In genomic region chr12:123929869-123930583, GRCh38 we compare ENCODE assay signal across 24 cellular contexts.
"Had no signal": no experiment of that assay in that cellular context is flagged by ENCODE, and none has a peak within 500 bp of the region (broad histone marks: within the 10 kb centered on the region; RNA-seq: fewer than 3 reads in every experiment).

No MANE protein-coding gene starts in this region.

- H3K79me2 ChIP-seq: parathyroid adenoma had no signal

- H3K4me1 ChIP-seq: ascending aorta, colonic mucosa, esophagus squamous epithelium, lower lobe of right lung, parathyroid adenoma had no signal

- H3K9me3 ChIP-seq: ascending aorta, colonic mucosa, esophagus squamous epithelium, heart right ventricle, left lung, lower lobe of right lung, spleen, thoracic aorta, upper lobe of left lung had no signal

- H3K27ac ChIP-seq: ascending aorta, cardiac muscle cell, colonic mucosa, epithelial cell of prostate, esophagus squamous epithelium, heart right ventricle, left lung, lower lobe of right lung, parathyroid adenoma, spleen, thoracic aorta, upper lobe of left lung, VCaP had no signal

- H3K36me3 ChIP-seq: ascending aorta, cardiac muscle cell, colonic mucosa, esophagus squamous epithelium, lower lobe of right lung, thoracic aorta had no signal

- H3K27me3 ChIP-seq: ascending aorta, cardiac muscle cell, colonic mucosa, left lung, upper lobe of left lung had no signal

- DNase-seq: activated CD4-positive, alpha-beta T cell treated with anti-CD3 and anti-CD28 coated beads for 4 hours; activated CD4-positive, alpha-beta T cell treated with anti-CD3 and anti-CD28 coated beads, Interleukin-2, amount 50 U/mL, for 4 hours; activated effector memory CD4-positive, alpha-beta T cell treated with Interleukin-2 at 50 U/mL for 16 hours; activated naive CD4-positive, alpha-beta T cell treated with Interleukin-2 at 50 U/mL for 16 hours; cerebellar nuclear complex; colonic mucosa; effector CD8-positive, alpha-beta T cell; esophagus squamous epithelium; foreskin melanocyte; heart right ventricle; left lung; lower lobe of right lung; mesenchymal stem cell; nucleus accumbens; right cardiac atrium; spleen; stimulated activated naive CD4-positive, alpha-beta T cell treated with Interleukin-2 at 50 U/mL for 16 hours; upper lobe of left lung had no signal

- ATAC-seq: heart right ventricle, left lung, lower lobe of right lung, right cardiac atrium had no signal

- H2AFZ ChIP-seq: parathyroid adenoma had no signal

- H3K4me3 ChIP-seq: ascending aorta, cardiac muscle cell, colonic mucosa, esophagus squamous epithelium, heart right ventricle, left lung, lower lobe of right lung, spleen, thoracic aorta, upper lobe of left lung had no signal
